1 cellular context compared by ENCODE assay signal in the genomic region with DNA sequence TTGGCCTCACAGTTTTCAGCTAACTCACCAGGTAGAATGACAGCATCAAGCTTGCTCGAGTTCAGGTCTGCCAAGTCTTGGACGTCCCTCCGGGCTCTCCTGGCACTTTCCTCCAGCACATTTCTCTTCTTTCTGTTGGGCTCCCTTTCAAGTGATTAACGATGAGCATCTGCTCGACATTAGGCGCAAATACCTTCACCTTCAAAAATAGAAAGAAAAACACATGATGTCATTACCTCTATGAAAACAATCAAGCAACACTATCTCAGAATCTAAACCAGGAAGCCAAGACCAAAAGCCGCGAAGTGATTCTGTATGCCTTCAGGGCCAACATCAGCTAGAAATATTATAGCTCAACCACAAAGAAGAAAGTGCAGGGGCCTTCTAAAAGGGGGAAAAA.
TF ChIP-seq lines count a peak whose summit lies in the region.

No MANE protein-coding gene starts in this region.

TF ChIP-seq in HEK293, 187 proteins besides CTCF, POLR2A, EP300 and RAD21 (continued from another document):
- TF ChIP-seq, protein P1, sequence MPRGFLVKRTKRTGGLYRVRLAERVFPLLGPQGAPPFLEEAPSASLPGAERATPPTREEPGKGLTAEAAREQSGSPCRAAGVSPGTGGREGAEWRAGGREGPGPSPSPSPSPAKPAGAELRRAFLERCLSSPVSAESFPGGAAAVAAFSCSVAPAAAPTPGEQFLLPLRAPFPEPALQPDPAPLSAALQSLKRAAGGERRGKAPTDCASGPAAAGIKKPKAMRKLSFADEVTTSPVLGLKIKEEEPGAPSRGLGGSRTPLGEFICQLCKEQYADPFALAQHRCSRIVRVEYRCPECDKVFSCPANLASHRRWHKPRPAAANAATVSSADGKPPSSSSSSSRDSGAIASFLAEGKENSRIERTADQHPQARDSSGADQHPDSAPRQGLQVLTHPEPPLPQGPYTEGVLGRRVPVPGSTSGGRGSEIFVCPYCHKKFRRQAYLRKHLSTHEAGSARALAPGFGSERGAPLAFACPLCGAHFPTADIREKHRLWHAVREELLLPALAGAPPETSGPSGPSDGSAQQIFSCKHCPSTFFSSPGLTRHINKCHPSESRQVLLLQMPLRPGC (tag by site-specific recombination; IDR thresholded peaks at IDR 0.05) = peak; percentile 47; the same call in 1 of the 2 replicates
- TF ChIP-seq ZNF404 (tag by site-specific recombination; IDR thresholded peaks at IDR 0.05) = no peak
- TF ChIP-seq, protein P2, sequence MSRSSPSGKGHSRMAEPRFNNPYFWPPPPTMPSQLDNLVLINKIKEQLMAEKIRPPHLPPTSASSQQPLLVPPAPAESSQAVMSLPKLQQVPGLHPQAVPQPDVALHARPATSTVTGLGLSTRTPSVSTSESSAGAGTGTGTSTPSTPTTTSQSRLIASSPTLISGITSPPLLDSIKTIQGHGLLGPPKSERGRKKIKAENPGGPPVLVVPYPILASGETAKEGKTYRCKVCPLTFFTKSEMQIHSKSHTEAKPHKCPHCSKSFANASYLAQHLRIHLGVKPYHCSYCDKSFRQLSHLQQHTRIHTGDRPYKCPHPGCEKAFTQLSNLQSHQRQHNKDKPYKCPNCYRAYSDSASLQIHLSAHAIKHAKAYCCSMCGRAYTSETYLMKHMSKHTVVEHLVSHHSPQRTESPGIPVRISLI (tag by site-specific recombination; IDR thresholded peaks at IDR 0.05) = peak; percentile 65; the same call in 1 of the 2 replicates
- no peak for TF ChIP-seq GFI1B (tag by site-specific recombination; IDR thresholded peaks at IDR 0.05)
- TF ChIP-seq, protein P3, sequence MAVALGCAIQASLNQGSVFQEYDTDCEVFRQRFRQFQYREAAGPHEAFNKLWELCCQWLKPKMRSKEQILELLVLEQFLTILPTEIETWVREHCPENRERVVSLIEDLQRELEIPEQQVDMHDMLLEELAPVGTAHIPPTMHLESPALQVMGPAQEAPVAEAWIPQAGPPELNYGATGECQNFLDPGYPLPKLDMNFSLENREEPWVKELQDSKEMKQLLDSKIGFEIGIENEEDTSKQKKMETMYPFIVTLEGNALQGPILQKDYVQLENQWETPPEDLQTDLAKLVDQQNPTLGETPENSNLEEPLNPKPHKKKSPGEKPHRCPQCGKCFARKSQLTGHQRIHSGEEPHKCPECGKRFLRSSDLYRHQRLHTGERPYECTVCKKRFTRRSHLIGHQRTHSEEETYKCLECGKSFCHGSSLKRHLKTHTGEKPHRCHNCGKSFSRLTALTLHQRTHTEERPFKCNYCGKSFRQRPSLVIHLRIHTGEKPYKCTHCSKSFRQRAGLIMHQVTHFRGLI (tag by site-specific recombination; IDR thresholded peaks at IDR 0.05) = peak; percentile 88
- TF ChIP-seq OSR2 (tag by site-specific recombination; IDR thresholded peaks at IDR 0.05) = peak; percentile 80
- peak; percentile 25 for TF ChIP-seq ZNF529 (tag by site-specific recombination; IDR thresholded peaks at IDR 0.05; ENCODE audit: insufficient replicate concordance)
- TF ChIP-seq ZNF843 (tag by site-specific recombination; IDR thresholded peaks at IDR 0.05) = peak; percentile 76
- TF ChIP-seq, protein P4, sequence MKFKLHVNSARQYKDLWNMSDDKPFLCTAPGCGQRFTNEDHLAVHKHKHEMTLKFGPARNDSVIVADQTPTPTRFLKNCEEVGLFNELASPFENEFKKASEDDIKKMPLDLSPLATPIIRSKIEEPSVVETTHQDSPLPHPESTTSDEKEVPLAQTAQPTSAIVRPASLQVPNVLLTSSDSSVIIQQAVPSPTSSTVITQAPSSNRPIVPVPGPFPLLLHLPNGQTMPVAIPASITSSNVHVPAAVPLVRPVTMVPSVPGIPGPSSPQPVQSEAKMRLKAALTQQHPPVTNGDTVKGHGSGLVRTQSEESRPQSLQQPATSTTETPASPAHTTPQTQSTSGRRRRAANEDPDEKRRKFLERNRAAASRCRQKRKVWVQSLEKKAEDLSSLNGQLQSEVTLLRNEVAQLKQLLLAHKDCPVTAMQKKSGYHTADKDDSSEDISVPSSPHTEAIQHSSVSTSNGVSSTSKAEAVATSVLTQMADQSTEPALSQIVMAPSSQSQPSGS (tag by site-specific recombination; IDR thresholded peaks at IDR 0.05; ENCODE audit: low read depth) = peak; percentile 81
- no peak; the same call in 1 of the 2 replicates for TF ChIP-seq ZNF184 (tag by site-specific recombination; IDR thresholded peaks at IDR 0.05)
- 0 out of 2 replicates have a peak, but pooled peaks have one; percentile 21 for TF ChIP-seq KLF8 (tag by site-specific recombination; IDR thresholded peaks at IDR 0.05)
- peak; percentile 54 for TF ChIP-seq ZNF366 (tag by site-specific recombination; conservative IDR thresholded peaks at IDR 0.05)
- TF ChIP-seq, protein P5, sequence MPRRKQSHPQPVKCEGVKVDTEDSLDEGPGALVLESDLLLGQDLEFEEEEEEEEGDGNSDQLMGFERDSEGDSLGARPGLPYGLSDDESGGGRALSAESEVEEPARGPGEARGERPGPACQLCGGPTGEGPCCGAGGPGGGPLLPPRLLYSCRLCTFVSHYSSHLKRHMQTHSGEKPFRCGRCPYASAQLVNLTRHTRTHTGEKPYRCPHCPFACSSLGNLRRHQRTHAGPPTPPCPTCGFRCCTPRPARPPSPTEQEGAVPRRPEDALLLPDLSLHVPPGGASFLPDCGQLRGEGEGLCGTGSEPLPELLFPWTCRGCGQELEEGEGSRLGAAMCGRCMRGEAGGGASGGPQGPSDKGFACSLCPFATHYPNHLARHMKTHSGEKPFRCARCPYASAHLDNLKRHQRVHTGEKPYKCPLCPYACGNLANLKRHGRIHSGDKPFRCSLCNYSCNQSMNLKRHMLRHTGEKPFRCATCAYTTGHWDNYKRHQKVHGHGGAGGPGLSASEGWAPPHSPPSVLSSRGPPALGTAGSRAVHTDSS (tag by site-specific recombination; IDR thresholded peaks at IDR 0.05) = peak; percentile 42; the same call in 1 of the 2 replicates
- no peak for TF ChIP-seq ZNF266 (tag by site-specific recombination; IDR thresholded peaks at IDR 0.05; ENCODE audit: low read depth)
- TF ChIP-seq, protein P6, sequence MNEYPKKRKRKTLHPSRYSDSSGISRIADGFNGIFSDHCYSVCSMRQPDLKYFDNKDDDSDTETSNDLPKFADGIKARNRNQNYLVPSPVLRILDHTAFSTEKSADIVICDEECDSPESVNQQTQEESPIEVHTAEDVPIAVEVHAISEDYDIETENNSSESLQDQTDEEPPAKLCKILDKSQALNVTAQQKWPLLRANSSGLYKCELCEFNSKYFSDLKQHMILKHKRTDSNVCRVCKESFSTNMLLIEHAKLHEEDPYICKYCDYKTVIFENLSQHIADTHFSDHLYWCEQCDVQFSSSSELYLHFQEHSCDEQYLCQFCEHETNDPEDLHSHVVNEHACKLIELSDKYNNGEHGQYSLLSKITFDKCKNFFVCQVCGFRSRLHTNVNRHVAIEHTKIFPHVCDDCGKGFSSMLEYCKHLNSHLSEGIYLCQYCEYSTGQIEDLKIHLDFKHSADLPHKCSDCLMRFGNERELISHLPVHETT (tag by site-specific recombination; IDR thresholded peaks at IDR 0.05) = peak; percentile 65
- TF ChIP-seq, protein P7, sequence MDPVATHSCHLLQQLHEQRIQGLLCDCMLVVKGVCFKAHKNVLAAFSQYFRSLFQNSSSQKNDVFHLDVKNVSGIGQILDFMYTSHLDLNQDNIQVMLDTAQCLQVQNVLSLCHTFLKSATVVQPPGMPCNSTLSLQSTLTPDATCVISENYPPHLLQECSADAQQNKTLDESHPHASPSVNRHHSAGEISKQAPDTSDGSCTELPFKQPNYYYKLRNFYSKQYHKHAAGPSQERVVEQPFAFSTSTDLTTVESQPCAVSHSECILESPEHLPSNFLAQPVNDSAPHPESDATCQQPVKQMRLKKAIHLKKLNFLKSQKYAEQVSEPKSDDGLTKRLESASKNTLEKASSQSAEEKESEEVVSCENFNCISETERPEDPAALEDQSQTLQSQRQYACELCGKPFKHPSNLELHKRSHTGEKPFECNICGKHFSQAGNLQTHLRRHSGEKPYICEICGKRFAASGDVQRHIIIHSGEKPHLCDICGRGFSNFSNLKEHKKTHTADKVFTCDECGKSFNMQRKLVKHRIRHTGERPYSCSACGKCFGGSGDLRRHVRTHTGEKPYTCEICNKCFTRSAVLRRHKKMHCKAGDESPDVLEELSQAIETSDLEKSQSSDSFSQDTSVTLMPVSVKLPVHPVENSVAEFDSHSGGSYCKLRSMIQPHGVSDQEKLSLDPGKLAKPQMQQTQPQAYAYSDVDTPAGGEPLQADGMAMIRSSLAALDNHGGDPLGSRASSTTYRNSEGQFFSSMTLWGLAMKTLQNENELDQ (tag by site-specific recombination; IDR thresholded peaks at IDR 0.05; ENCODE audit: low read depth) = no peak
- TF ChIP-seq, protein P8, sequence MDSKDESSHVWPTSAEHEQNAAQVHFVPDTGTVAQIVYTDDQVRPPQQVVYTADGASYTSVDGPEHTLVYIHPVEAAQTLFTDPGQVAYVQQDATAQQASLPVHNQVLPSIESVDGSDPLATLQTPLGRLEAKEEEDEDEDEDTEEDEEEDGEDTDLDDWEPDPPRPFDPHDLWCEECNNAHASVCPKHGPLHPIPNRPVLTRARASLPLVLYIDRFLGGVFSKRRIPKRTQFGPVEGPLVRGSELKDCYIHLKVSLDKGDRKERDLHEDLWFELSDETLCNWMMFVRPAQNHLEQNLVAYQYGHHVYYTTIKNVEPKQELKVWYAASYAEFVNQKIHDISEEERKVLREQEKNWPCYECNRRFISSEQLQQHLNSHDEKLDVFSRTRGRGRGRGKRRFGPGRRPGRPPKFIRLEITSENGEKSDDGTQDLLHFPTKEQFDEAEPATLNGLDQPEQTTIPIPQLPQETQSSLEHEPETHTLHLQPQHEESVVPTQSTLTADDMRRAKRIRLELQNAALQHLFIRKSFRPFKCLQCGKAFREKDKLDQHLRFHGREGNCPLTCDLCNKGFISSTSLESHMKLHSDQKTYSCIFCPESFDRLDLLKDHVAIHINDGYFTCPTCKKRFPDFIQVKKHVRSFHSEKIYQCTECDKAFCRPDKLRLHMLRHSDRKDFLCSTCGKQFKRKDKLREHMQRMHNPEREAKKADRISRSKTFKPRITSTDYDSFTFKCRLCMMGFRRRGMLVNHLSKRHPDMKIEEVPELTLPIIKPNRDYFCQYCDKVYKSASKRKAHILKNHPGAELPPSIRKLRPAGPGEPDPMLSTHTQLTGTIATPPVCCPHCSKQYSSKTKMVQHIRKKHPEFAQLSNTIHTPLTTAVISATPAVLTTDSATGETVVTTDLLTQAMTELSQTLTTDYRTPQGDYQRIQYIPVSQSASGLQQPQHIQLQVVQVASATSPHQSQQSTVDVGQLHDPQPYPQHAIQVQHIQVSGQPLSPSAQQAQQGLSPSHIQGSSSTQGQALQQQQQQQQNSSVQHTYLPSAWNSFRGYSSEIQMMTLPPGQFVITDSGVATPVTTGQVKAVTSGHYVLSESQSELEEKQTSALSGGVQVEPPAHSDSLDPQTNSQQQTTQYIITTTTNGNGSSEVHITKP (tag by site-specific recombination; IDR thresholded peaks at IDR 0.05) = peak; percentile 57
- TF ChIP-seq FEZF1 (tag by site-specific recombination; IDR thresholded peaks at IDR 0.05) = peak; percentile 64
- peak; percentile 53; the same call in 1 of the 2 replicates for TF ChIP-seq ZNF629 (tag by site-specific recombination; IDR thresholded peaks at IDR 0.05)
- TF ChIP-seq, protein P9, sequence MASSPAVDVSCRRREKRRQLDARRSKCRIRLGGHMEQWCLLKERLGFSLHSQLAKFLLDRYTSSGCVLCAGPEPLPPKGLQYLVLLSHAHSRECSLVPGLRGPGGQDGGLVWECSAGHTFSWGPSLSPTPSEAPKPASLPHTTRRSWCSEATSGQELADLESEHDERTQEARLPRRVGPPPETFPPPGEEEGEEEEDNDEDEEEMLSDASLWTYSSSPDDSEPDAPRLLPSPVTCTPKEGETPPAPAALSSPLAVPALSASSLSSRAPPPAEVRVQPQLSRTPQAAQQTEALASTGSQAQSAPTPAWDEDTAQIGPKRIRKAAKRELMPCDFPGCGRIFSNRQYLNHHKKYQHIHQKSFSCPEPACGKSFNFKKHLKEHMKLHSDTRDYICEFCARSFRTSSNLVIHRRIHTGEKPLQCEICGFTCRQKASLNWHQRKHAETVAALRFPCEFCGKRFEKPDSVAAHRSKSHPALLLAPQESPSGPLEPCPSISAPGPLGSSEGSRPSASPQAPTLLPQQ (tag by site-specific recombination; IDR thresholded peaks at IDR 0.05) = peak; percentile 44; the same call in 1 of the 2 replicates
- peak; percentile 40; the same call in 1 of the 2 replicates for TF ChIP-seq ZNF394 (tag by site-specific recombination; IDR thresholded peaks at IDR 0.05; ENCODE audit: borderline replicate concordance)
- TF ChIP-seq KLF10 (tag by site-specific recombination; IDR thresholded peaks at IDR 0.05) = peak; percentile 40; the same call in 1 of the 2 replicates
- peak; percentile 79 for TF ChIP-seq ZXDB (tag by site-specific recombination; IDR thresholded peaks at IDR 0.05)
- TF ChIP-seq ZBTB17 (tag by site-specific recombination; IDR thresholded peaks at IDR 0.05) = 0 out of 2 replicates have a peak, but pooled peaks have one; percentile 56
- TF ChIP-seq, protein P10, sequence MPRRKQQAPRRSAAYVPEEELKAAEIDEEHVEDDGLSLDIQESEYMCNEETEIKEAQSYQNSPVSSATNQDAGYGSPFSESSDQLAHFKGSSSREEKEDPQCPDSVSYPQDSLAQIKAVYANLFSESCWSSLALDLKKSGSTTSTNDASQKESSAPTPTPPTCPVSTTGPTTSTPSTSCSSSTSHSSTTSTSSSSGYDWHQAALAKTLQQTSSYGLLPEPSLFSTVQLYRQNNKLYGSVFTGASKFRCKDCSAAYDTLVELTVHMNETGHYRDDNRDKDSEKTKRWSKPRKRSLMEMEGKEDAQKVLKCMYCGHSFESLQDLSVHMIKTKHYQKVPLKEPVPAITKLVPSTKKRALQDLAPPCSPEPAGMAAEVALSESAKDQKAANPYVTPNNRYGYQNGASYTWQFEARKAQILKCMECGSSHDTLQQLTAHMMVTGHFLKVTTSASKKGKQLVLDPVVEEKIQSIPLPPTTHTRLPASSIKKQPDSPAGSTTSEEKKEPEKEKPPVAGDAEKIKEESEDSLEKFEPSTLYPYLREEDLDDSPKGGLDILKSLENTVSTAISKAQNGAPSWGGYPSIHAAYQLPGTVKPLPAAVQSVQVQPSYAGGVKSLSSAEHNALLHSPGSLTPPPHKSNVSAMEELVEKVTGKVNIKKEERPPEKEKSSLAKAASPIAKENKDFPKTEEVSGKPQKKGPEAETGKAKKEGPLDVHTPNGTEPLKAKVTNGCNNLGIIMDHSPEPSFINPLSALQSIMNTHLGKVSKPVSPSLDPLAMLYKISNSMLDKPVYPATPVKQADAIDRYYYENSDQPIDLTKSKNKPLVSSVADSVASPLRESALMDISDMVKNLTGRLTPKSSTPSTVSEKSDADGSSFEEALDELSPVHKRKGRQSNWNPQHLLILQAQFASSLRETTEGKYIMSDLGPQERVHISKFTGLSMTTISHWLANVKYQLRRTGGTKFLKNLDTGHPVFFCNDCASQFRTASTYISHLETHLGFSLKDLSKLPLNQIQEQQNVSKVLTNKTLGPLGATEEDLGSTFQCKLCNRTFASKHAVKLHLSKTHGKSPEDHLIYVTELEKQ (tag by site-specific recombination; IDR thresholded peaks at IDR 0.05; ENCODE audit: borderline replicate concordance) = peak; percentile 76; the same call in 1 of the 2 replicates
